In genomic region chr11:47464479-47464878, GRCh38 we compare ENCODE assay signal across 10 cellular contexts. TPM values are rescaled to one million over a fixed set of nuclear protein-coding genes. Genes with fewer than 3 reads are reported as not detected.
DNase-seq lines count a peak whose midpoint lies in the region; ATAC-seq, FAIRE-seq and TF ChIP-seq lines count a peak whose summit lies in the region.
"Had no signal": no experiment of that assay in that cellular context is flagged by ENCODE, and none has a peak within 500 bp of the region (broad histone marks: within the 10 kb centered on the region; RNA-seq: fewer than 3 reads in every experiment).

No MANE protein-coding gene starts in this region.

- H3K4me2 ChIP-seq in astrocyte (ENCODE audit: low read length) (no peak overlapping the region), HepG2 (ENCODE audit: low read depth, low read length) (no peak overlapping the region)

- TF ChIP-seq EP300 in HepG2 (IDR thresholded peaks at IDR 0.05; ENCODE audit: low read depth in 2 of 2, low read length in 2 of 2) = no peak
- TF ChIP-seq EP300 in HepG2 (CRISPR knock-in tag; IDR thresholded peaks at IDR 0.05; ENCODE audit: borderline replicate concordance) = no peak

- no peaks in the 10 kb centered on the region for H3K9me3 Mint-ChIP-seq in astrocyte (ENCODE audit: unreplicated experiment)
- H3K9me3 Mint-ChIP-seq: activated T-cell treated with anti-CD3 and anti-CD28 coated beads, Interleukin-2, amount 50 U/mL, for 4 hours had no signal

- DNase-seq in A673 (ENCODE audit: low spot score) = peak; percentile 87
- peak; percentile 26 for DNase-seq in NAMALWA (ENCODE audit: low spot score)
- peak; percentile 32 for DNase-seq in astrocyte (ENCODE audit: low read depth)
- no peak for DNase-seq in HepG2 (ENCODE audit: low spot score)
- no peak for DNase-seq in iPS-NIHi7 (ENCODE audit: extremely low spot score)
- no peak for DNase-seq in Kasumi-1 (lab: John Stamatoyannopoulos, UW)
- DNase-seq: activated T-cell treated with anti-CD3 and anti-CD28 coated beads, Interleukin-2, amount 50 U/mL, for 4 hours; KBM-7; stomach had no signal

- intact Hi-C loops in A673 (cut with micrococcal nuclease; ENCODE audit: unreplicated experiment) = no loop called here
- intact Hi-C loops in HepG2 (cut with micrococcal nuclease; ENCODE audit: unreplicated experiment) = no loop called here

- BruUV-seq in A673 (replicated peaks; lab: Mats Ljungman, UMichigan) = no TSS peak
- BruUV-seq in HepG2 (replicated peaks; lab: Mats Ljungman, UMichigan) = no TSS peak

- 96% methylated on average over 5 of the region's 5 CpGs for WGBS in HepG2 (ENCODE audit: low lambda C conversion rate)

- no peak overlapping the region for H2AFZ ChIP-seq in astrocyte (ENCODE audit: low read depth, low read length)
- no peak overlapping the region for H2AFZ ChIP-seq in HepG2 (ENCODE audit: low read length)

- H3K27ac Mint-ChIP-seq in astrocyte (ENCODE audit: unreplicated experiment) = no peak overlapping the region

- TF ChIP-seq CTCF in A673 (conservative IDR thresholded peaks at IDR 0.05; ENCODE audit: low read depth, low read length) = no peak
- no peak for TF ChIP-seq CTCF in astrocyte (IDR thresholded peaks at IDR 0.05; ENCODE audit: insufficient read depth, low read depth, low read length)
- no peak for TF ChIP-seq CTCF in HepG2 (CRISPR knock-in tag; IDR thresholded peaks at IDR 0.05)

- no peaks in the 10 kb centered on the region for H3K27me3 Mint-ChIP-seq in astrocyte (ENCODE audit: low read depth, unreplicated experiment)

- FAIRE-seq in astrocyte (lab: Jason Lieb, UNC) (no peak), HepG2 (lab: Jason Lieb, UNC) (no peak)

- H3K4me3 ChIP-seq in A673 (ENCODE audit: low read depth, low read length, poor library complexity, severe bottlenecking) (no peak overlapping the region), astrocyte (ENCODE audit: insufficient read depth, low read depth, low read length) (no peak overlapping the region), HepG2 (replicated peaks in 1 of 3; ENCODE audit: insufficient read depth in 1 of 3, low read depth in 2 of 3, low read length in 3 of 3) (no peak overlapping the region)
- H3K4me3 ChIP-seq: stomach had no signal

- CTCF ChIA-PET in A673 (lab: Charles Lee) = interaction anchor here (1.1 kb wide), 1 partner anchor 10 kb away, joined by 7 read pairs; no protein-coding TSS in a partner anchor
- CTCF ChIA-PET in HepG2 (lab: Yijun Ruan, JAX; ENCODE audit: low intra/inter-chr PET ratio, low total read pairs) = no interaction called here

- POLR2A ChIA-PET in A673 (lab: Charles Lee; ENCODE audit: low non-redundant PET) = no interaction called here
- POLR2A ChIA-PET in HepG2 (lab: Yijun Ruan, JAX) = no interaction called here

- no peak for TF ChIP-seq POLR2A in HepG2 (IDR thresholded peaks at IDR 0.05; ENCODE audit: insufficient read depth in 1 of 2, low read depth in 2 of 2, low read length in 2 of 2)

- H3K27ac ChIP-seq in A673 (ENCODE audit: low read depth, low read length, poor library complexity, severe bottlenecking) = peak overlapping the region; percentile 3
- H3K27ac ChIP-seq in astrocyte (ENCODE audit: low read depth, low read length) = no peak overlapping the region
- no peak overlapping the region for H3K27ac ChIP-seq in HepG2 (ENCODE audit: extremely low read length, insufficient read depth, low read length)

- H4K20me1 ChIP-seq in astrocyte (ENCODE audit: insufficient read depth, low read length) (peaks cover 77% of the 10 kb centered on the region), HepG2 (ENCODE audit: insufficient read depth, low read length) (no peaks in the 10 kb centered on the region)

- H3K27me3 ChIP-seq in A673 (replicated peaks; ENCODE audit: insufficient read depth, low read depth, low read length, poor library complexity) (no peaks in the 10 kb centered on the region), astrocyte (ENCODE audit: insufficient read depth, low read length) (no peaks in the 10 kb centered on the region), HepG2 (ENCODE audit: control insufficient read depth in 1 of 2, insufficient read depth in 2 of 2, low read length in 2 of 2) (no peaks in the 10 kb centered on the region)
- H3K27me3 ChIP-seq: stomach had no signal

- H3K36me3 ChIP-seq in A673 (ENCODE audit: insufficient read depth, low read length, poor library complexity, severe bottlenecking) (peaks cover 45% of the 10 kb centered on the region), astrocyte (ENCODE audit: insufficient read depth, low read length) (peaks cover 3% of the 10 kb centered on the region), HepG2 (replicated peaks in 1 of 2; ENCODE audit: control insufficient read depth in 1 of 2, insufficient read depth in 2 of 2, low read length in 2 of 2) (peaks cover 5 to 45% of the 10 kb centered on the region in 2 experiments)

- H3K79me2 ChIP-seq in astrocyte (ENCODE audit: insufficient read depth, low read length) = peaks cover 58% of the 10 kb centered on the region
- H3K79me2 ChIP-seq in HepG2 (ENCODE audit: insufficient read depth, low read length) = no peaks in the 10 kb centered on the region

- no peak overlapping the region for H3K9ac ChIP-seq in astrocyte (ENCODE audit: low read length)
- no peak overlapping the region for H3K9ac ChIP-seq in HepG2 (ENCODE audit: insufficient read depth, low read depth, low read length)

- in situ Hi-C loops in HepG2 (cut with HindIII; ENCODE audit: extremely low pct_ligation_motif_present, low pct_unique_long_range_greater_than_20kb) = no loop called here

- no peak for TF ChIP-seq RAD21 in HepG2 (CRISPR knock-in tag; IDR thresholded peaks at IDR 0.05)

- H3K4me1 Mint-ChIP-seq in astrocyte (ENCODE audit: low read depth, unreplicated experiment) = peaks cover 13% of the 10 kb centered on the region

- peaks cover 42% of the 10 kb centered on the region for H3K4me1 ChIP-seq in A673 (ENCODE audit: insufficient read depth, low read length, poor library complexity, severe bottlenecking)
- H3K4me1 ChIP-seq in astrocyte (ENCODE audit: insufficient read depth, low read length) = peaks cover 42% of the 10 kb centered on the region
- peaks cover 6% of the 10 kb centered on the region; the same call in 1 of the 2 replicates for H3K4me1 ChIP-seq in HepG2 (ENCODE audit: insufficient read depth, low read length)

- no peak overlapping the region for H3K4me3 Mint-ChIP-seq in astrocyte (ENCODE audit: unreplicated experiment)
- H3K4me3 Mint-ChIP-seq: activated T-cell treated with anti-CD3 and anti-CD28 coated beads, Interleukin-2, amount 50 U/mL, for 4 hours had no signal

- H3K36me3 Mint-ChIP-seq in astrocyte (ENCODE audit: low read depth, unreplicated experiment) = peaks cover 16% of the 10 kb centered on the region

- no peaks in the 10 kb centered on the region for H3K9me3 ChIP-seq in A673 (ENCODE audit: low read depth, low read length, poor library complexity, severe bottlenecking)
- no peaks in the 10 kb centered on the region for H3K9me3 ChIP-seq in astrocyte (ENCODE audit: insufficient read depth, low read depth, low read length)
- H3K9me3 ChIP-seq in HepG2 (ENCODE audit: low read length) = no peaks in the 10 kb centered on the region
- H3K9me3 ChIP-seq: stomach had no signal

- ATAC-seq in HepG2 = no peak
- ATAC-seq: activated T-cell treated with anti-CD3 and anti-CD28 coated beads, Interleukin-2, amount 50 U/mL, for 4 hours; SK-N-SH treated with all-trans-retinoic acid at 6 μM for 48 hours had no signal

RNA-seq across cellular contexts. Expression of gene RAPSN, which starts 15.5 kb away (rescaled TPM):
- total RNA-seq in A673 (2021) (1.0 TPM in 2 replicates), astrocyte (0.86 and 0.96 TPM in 2 replicates), HepG2 (2016; rRNA removed; fragmentation: Illumina TruSeq; extraction: Trizol) (0.60 and 1.2 TPM in 2 replicates)
- total RNA-seq in HepG2 (2016; cell fraction: cytosol; rRNA removed; fragmentation: Illumina TruSeq; extraction: Trizol; ENCODE audit: low read depth) = 0.91 and 1.4 TPM in 2 replicates
- total RNA-seq in HepG2 (2016; cell fraction: insoluble cytoplasmic fraction; rRNA removed; fragmentation: Illumina TruSeq; extraction: Trizol) = 1.0 and 1.7 TPM in 2 replicates
- 1.2 and 1.4 TPM in 2 replicates for total RNA-seq in HepG2 (2016; cell fraction: membrane; rRNA removed; fragmentation: Illumina TruSeq; extraction: Trizol)
- 0.72 and 1.2 TPM in 2 replicates for total RNA-seq in HepG2 (2016; cell fraction: nucleus; rRNA removed; fragmentation: Illumina TruSeq; extraction: Trizol)
- 0.15 and 0.40 TPM in 2 replicates for polyA plus RNA-seq in HepG2 (2011; rRNA removed)
- 0.13 and 0.14 TPM in 2 replicates for polyA plus RNA-seq in HepG2 (2011; cell fraction: cytosol; rRNA removed)
- 0.77 and 1.1 TPM in 2 replicates for polyA plus RNA-seq in HepG2 (2011; cell fraction: nucleus; rRNA removed)
- 0.79 and 0.80 TPM in 2 replicates for polyA plus RNA-seq in HepG2 (2012)
- polyA plus RNA-seq in HepG2 (2016; cell fraction: cytosol; fragmentation: Illumina TruSeq; extraction: Trizol; ENCODE audit: low read depth) = 0.51 and 1.2 TPM in 2 replicates
- polyA plus RNA-seq in HepG2 (2016; cell fraction: insoluble cytoplasmic fraction; fragmentation: Illumina TruSeq; extraction: Trizol; ENCODE audit: low read depth) = 0.83 and 0.93 TPM in 2 replicates
- polyA plus RNA-seq in HepG2 (2016; cell fraction: membrane; fragmentation: Illumina TruSeq; extraction: Trizol; ENCODE audit: low read depth) = 0.44 TPM in 1 of 2 replicates, not detected in the other
- polyA plus RNA-seq in HepG2 (2016; cell fraction: nucleus; fragmentation: Illumina TruSeq; extraction: Trizol; ENCODE audit: insufficient read depth, low read depth) = 2.3 and 3.6 TPM in 2 replicates
- 0.16 and 0.64 TPM in 2 replicates for polyA minus RNA-seq in HepG2 (2011; rRNA and poly(A)+ RNA removed; ENCODE audit: low replicate concordance)
- not detected in 2 replicates for polyA minus RNA-seq in HepG2 (2011; cell fraction: cytosol; rRNA and poly(A)+ RNA removed)
- polyA minus RNA-seq in HepG2 (2011; cell fraction: nucleus; rRNA and poly(A)+ RNA removed) = 0.75 and 1.2 TPM in 2 replicates

RNA-seq across cellular contexts. Expression of gene PSMC3, which starts 38.2 kb away (rescaled TPM):
- 665 and 701 TPM in 2 replicates for total RNA-seq in A673 (2021)
- 124 and 130 TPM in 2 replicates for total RNA-seq in astrocyte
- total RNA-seq in HepG2 (2016; rRNA removed; fragmentation: Illumina TruSeq; extraction: Trizol) = 214 and 279 TPM in 2 replicates
- 50.9 and 53.3 TPM in 2 replicates for total RNA-seq in HepG2 (2016; cell fraction: cytosol; rRNA removed; fragmentation: Illumina TruSeq; extraction: Trizol; ENCODE audit: low read depth)
- total RNA-seq in HepG2 (2016; cell fraction: insoluble cytoplasmic fraction; rRNA removed; fragmentation: Illumina TruSeq; extraction: Trizol) = 219 and 288 TPM in 2 replicates
- total RNA-seq in HepG2 (2016; cell fraction: membrane; rRNA removed; fragmentation: Illumina TruSeq; extraction: Trizol) = 67.5 and 75.1 TPM in 2 replicates
- 86.3 and 92.9 TPM in 2 replicates for total RNA-seq in HepG2 (2016; cell fraction: nucleus; rRNA removed; fragmentation: Illumina TruSeq; extraction: Trizol)
- 66.7 and 75.8 TPM in 2 replicates for polyA plus RNA-seq in HepG2 (2011; rRNA removed)
- 95.2 and 102 TPM in 2 replicates for polyA plus RNA-seq in HepG2 (2011; cell fraction: cytosol; rRNA removed)
- 41.7 and 44.9 TPM in 2 replicates for polyA plus RNA-seq in HepG2 (2011; cell fraction: nucleus; rRNA removed)
- polyA plus RNA-seq in HepG2 (2012) = 71.8 and 98.0 TPM in 2 replicates
- 52.7 and 54.7 TPM in 2 replicates for polyA plus RNA-seq in HepG2 (2016; cell fraction: cytosol; fragmentation: Illumina TruSeq; extraction: Trizol; ENCODE audit: low read depth)
- 298 and 314 TPM in 2 replicates for polyA plus RNA-seq in HepG2 (2016; cell fraction: insoluble cytoplasmic fraction; fragmentation: Illumina TruSeq; extraction: Trizol; ENCODE audit: low read depth)
- polyA plus RNA-seq in HepG2 (2016; cell fraction: membrane; fragmentation: Illumina TruSeq; extraction: Trizol; ENCODE audit: low read depth) = 58.7 and 63.6 TPM in 2 replicates
- 117 and 127 TPM in 2 replicates for polyA plus RNA-seq in HepG2 (2016; cell fraction: nucleus; fragmentation: Illumina TruSeq; extraction: Trizol; ENCODE audit: insufficient read depth, low read depth)
- 52.6 and 310 TPM in 2 replicates for polyA minus RNA-seq in HepG2 (2011; rRNA and poly(A)+ RNA removed; ENCODE audit: low replicate concordance)
- polyA minus RNA-seq in HepG2 (2011; cell fraction: cytosol; rRNA and poly(A)+ RNA removed) = 39.1 and 44.3 TPM in 2 replicates
- 51.1 and 58.3 TPM in 2 replicates for polyA minus RNA-seq in HepG2 (2011; cell fraction: nucleus; rRNA and poly(A)+ RNA removed)

RNA-seq across cellular contexts. Expression of gene SLC39A13, which starts 56.1 kb away (rescaled TPM):
- total RNA-seq in A673 (2021) (53.3 and 64.2 TPM in 2 replicates), astrocyte (76.6 and 92.7 TPM in 2 replicates), HepG2 (2016; rRNA removed; fragmentation: Illumina TruSeq; extraction: Trizol) (7.2 and 15.3 TPM in 2 replicates)
- 5.8 and 6.7 TPM in 2 replicates for total RNA-seq in HepG2 (2016; cell fraction: cytosol; rRNA removed; fragmentation: Illumina TruSeq; extraction: Trizol; ENCODE audit: low read depth)
- 5.9 and 15.1 TPM in 2 replicates for total RNA-seq in HepG2 (2016; cell fraction: insoluble cytoplasmic fraction; rRNA removed; fragmentation: Illumina TruSeq; extraction: Trizol)
- total RNA-seq in HepG2 (2016; cell fraction: membrane; rRNA removed; fragmentation: Illumina TruSeq; extraction: Trizol) = 12.4 and 12.8 TPM in 2 replicates
- total RNA-seq in HepG2 (2016; cell fraction: nucleus; rRNA removed; fragmentation: Illumina TruSeq; extraction: Trizol) = 13.7 and 15.1 TPM in 2 replicates
- 30.5 and 40.7 TPM in 2 replicates for polyA plus RNA-seq in HepG2 (2011; rRNA removed)
- 23.0 and 34.8 TPM in 2 replicates for polyA plus RNA-seq in HepG2 (2011; cell fraction: cytosol; rRNA removed)
- 143 and 176 TPM in 2 replicates for polyA plus RNA-seq in HepG2 (2011; cell fraction: nucleus; rRNA removed)
- 13.2 and 20.5 TPM in 2 replicates for polyA plus RNA-seq in HepG2 (2012)
- polyA plus RNA-seq in HepG2 (2016; cell fraction: cytosol; fragmentation: Illumina TruSeq; extraction: Trizol; ENCODE audit: low read depth) = 9.4 and 9.7 TPM in 2 replicates
- polyA plus RNA-seq in HepG2 (2016; cell fraction: insoluble cytoplasmic fraction; fragmentation: Illumina TruSeq; extraction: Trizol; ENCODE audit: low read depth) = 6.9 and 7.7 TPM in 2 replicates
- polyA plus RNA-seq in HepG2 (2016; cell fraction: membrane; fragmentation: Illumina TruSeq; extraction: Trizol; ENCODE audit: low read depth) = 11.6 and 15.3 TPM in 2 replicates
- 31.2 and 34.6 TPM in 2 replicates for polyA plus RNA-seq in HepG2 (2016; cell fraction: nucleus; fragmentation: Illumina TruSeq; extraction: Trizol; ENCODE audit: insufficient read depth, low read depth)
- polyA minus RNA-seq in HepG2 (2011; rRNA and poly(A)+ RNA removed; ENCODE audit: low replicate concordance) = 14.8 and 27.8 TPM in 2 replicates
- polyA minus RNA-seq in HepG2 (2011; cell fraction: cytosol; rRNA and poly(A)+ RNA removed) = 8.2 and 8.5 TPM in 2 replicates
- 15.2 and 17.7 TPM in 2 replicates for polyA minus RNA-seq in HepG2 (2011; cell fraction: nucleus; rRNA and poly(A)+ RNA removed)

Comparison
In these comparisons a context has a peak if more than half of its experiments do, and no peak if none do; other contexts are left out.
1. DNase-seq: peak in A673 (single experiment), NAMALWA (single experiment) and astrocyte (single experiment); none in HepG2 (single experiment), iPS-NIHi7 (single experiment) and Kasumi-1 (0 of 2).